In the genomic region with DNA sequence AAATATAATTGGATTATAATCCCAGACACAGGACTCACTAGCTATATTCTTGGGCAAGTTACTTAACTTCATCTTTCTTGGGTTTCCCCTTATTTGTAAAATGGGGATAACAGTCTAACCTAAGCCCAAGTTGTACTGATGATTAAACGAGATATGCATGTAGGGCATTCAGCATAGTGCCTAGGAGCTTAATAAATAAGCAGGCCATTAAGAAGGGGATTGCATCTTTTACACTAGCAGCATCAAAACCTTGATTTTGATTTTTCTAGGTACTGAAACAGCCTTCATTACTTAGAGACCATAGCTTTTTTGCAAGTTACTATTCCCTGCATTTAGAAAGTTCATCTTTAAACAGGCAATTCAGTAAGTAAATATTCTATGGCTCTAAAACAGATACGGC, we compare ENCODE assay signal across 2 cellular contexts.
TF ChIP-seq lines count a peak whose summit lies in the region.

No MANE protein-coding gene starts in this region.

TF ChIP-seq in SK-N-SH, 30 proteins besides CTCF, POLR2A, EP300 and RAD21 (continued from another document):
- TF ChIP-seq, protein P1, sequence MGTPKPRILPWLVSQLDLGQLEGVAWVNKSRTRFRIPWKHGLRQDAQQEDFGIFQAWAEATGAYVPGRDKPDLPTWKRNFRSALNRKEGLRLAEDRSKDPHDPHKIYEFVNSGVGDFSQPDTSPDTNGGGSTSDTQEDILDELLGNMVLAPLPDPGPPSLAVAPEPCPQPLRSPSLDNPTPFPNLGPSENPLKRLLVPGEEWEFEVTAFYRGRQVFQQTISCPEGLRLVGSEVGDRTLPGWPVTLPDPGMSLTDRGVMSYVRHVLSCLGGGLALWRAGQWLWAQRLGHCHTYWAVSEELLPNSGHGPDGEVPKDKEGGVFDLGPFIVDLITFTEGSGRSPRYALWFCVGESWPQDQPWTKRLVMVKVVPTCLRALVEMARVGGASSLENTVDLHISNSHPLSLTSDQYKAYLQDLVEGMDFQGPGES (IDR thresholded peaks at IDR 0.05; ENCODE audit: low read depth, low read length), result no peak
- TF ChIP-seq, protein P2, sequence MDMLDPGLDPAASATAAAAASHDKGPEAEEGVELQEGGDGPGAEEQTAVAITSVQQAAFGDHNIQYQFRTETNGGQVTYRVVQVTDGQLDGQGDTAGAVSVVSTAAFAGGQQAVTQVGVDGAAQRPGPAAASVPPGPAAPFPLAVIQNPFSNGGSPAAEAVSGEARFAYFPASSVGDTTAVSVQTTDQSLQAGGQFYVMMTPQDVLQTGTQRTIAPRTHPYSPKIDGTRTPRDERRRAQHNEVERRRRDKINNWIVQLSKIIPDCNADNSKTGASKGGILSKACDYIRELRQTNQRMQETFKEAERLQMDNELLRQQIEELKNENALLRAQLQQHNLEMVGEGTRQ (IDR thresholded peaks at IDR 0.05; ENCODE audit: borderline replicate concordance, low read depth, low read length), result no peak
- TF ChIP-seq CHD2 (IDR thresholded peaks at IDR 0.05; ENCODE audit: low read length, partially characterized antibody), result no peak
- TF ChIP-seq SMC3 (IDR thresholded peaks at IDR 0.05; ENCODE audit: low read depth, low read length), result no peak
- TF ChIP-seq SIN3A (IDR thresholded peaks at IDR 0.05; ENCODE audit: borderline replicate concordance, low read depth, low read length), result no peak
- no peak for TF ChIP-seq NFIC (IDR thresholded peaks at IDR 0.05; ENCODE audit: borderline replicate concordance)
- no peak for TF ChIP-seq FOSL2 (IDR thresholded peaks at IDR 0.05; ENCODE audit: borderline replicate concordance, low read depth)
- TF ChIP-seq JUND (IDR thresholded peaks at IDR 0.05), result no peak
- TF ChIP-seq POLR2AphosphoS5 (IDR thresholded peaks at IDR 0.05; ENCODE audit: low read depth, low read length), result no peak
- TF ChIP-seq RCOR1 (IDR thresholded peaks at IDR 0.05; ENCODE audit: low read length), result no peak

TF ChIP-seq in SK-N-SH treated with all-trans-retinoic acid at 6 μM for 48 hours, 23 proteins besides CTCF, POLR2A, EP300 and RAD21 (continued from another document):
- TF ChIP-seq, protein P3, sequence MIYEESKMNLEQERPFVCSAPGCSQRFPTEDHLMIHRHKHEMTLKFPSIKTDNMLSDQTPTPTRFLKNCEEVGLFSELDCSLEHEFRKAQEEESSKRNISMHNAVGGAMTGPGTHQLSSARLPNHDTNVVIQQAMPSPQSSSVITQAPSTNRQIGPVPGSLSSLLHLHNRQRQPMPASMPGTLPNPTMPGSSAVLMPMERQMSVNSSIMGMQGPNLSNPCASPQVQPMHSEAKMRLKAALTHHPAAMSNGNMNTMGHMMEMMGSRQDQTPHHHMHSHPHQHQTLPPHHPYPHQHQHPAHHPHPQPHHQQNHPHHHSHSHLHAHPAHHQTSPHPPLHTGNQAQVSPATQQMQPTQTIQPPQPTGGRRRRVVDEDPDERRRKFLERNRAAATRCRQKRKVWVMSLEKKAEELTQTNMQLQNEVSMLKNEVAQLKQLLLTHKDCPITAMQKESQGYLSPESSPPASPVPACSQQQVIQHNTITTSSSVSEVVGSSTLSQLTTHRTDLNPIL (CRISPR knock-in tag; IDR thresholded peaks at IDR 0.05; ENCODE audit: low read depth), result no peak
- no peak for TF ChIP-seq ZC3H10 (CRISPR knock-in tag; IDR thresholded peaks at IDR 0.05)
- TF ChIP-seq, protein P4, sequence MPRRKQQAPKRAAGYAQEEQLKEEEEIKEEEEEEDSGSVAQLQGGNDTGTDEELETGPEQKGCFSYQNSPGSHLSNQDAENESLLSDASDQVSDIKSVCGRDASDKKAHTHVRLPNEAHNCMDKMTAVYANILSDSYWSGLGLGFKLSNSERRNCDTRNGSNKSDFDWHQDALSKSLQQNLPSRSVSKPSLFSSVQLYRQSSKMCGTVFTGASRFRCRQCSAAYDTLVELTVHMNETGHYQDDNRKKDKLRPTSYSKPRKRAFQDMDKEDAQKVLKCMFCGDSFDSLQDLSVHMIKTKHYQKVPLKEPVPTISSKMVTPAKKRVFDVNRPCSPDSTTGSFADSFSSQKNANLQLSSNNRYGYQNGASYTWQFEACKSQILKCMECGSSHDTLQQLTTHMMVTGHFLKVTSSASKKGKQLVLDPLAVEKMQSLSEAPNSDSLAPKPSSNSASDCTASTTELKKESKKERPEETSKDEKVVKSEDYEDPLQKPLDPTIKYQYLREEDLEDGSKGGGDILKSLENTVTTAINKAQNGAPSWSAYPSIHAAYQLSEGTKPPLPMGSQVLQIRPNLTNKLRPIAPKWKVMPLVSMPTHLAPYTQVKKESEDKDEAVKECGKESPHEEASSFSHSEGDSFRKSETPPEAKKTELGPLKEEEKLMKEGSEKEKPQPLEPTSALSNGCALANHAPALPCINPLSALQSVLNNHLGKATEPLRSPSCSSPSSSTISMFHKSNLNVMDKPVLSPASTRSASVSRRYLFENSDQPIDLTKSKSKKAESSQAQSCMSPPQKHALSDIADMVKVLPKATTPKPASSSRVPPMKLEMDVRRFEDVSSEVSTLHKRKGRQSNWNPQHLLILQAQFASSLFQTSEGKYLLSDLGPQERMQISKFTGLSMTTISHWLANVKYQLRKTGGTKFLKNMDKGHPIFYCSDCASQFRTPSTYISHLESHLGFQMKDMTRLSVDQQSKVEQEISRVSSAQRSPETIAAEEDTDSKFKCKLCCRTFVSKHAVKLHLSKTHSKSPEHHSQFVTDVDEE (CRISPR knock-in tag; IDR thresholded peaks at IDR 0.05), result no peak
- TF ChIP-seq TOX (CRISPR knock-in tag; IDR thresholded peaks at IDR 0.05; ENCODE audit: borderline replicate concordance), result no peak
- TF ChIP-seq, protein P5, sequence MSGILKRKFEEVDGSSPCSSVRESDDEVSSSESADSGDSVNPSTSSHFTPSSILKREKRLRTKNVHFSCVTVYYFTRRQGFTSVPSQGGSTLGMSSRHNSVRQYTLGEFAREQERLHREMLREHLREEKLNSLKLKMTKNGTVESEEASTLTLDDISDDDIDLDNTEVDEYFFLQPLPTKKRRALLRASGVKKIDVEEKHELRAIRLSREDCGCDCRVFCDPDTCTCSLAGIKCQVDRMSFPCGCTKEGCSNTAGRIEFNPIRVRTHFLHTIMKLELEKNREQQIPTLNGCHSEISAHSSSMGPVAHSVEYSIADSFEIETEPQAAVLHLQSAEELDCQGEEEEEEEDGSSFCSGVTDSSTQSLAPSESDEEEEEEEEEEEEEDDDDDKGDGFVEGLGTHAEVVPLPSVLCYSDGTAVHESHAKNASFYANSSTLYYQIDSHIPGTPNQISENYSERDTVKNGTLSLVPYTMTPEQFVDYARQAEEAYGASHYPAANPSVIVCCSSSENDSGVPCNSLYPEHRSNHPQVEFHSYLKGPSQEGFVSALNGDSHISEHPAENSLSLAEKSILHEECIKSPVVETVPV (CRISPR knock-in tag; IDR thresholded peaks at IDR 0.05), result no peak
- no peak for TF ChIP-seq ZNF565 (CRISPR knock-in tag; conservative IDR thresholded peaks at IDR 0.05; ENCODE audit: low read depth)
- TF ChIP-seq, protein P6, sequence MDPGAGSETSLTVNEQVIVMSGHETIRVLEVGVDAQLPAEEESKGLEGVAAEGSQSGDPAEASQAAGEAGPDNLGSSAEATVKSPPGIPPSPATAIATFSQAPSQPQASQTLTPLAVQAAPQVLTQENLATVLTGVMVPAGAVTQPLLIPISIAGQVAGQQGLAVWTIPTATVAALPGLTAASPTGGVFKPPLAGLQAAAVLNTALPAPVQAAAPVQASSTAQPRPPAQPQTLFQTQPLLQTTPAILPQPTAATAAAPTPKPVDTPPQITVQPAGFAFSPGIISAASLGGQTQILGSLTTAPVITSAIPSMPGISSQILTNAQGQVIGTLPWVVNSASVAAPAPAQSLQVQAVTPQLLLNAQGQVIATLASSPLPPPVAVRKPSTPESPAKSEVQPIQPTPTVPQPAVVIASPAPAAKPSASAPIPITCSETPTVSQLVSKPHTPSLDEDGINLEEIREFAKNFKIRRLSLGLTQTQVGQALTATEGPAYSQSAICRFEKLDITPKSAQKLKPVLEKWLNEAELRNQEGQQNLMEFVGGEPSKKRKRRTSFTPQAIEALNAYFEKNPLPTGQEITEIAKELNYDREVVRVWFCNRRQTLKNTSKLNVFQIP (CRISPR knock-in tag; IDR thresholded peaks at IDR 0.05; ENCODE audit: borderline replicate concordance, low read depth), result no peak
